Comparison of ENCODE assay signal across 1 cellular context in the genomic region with DNA sequence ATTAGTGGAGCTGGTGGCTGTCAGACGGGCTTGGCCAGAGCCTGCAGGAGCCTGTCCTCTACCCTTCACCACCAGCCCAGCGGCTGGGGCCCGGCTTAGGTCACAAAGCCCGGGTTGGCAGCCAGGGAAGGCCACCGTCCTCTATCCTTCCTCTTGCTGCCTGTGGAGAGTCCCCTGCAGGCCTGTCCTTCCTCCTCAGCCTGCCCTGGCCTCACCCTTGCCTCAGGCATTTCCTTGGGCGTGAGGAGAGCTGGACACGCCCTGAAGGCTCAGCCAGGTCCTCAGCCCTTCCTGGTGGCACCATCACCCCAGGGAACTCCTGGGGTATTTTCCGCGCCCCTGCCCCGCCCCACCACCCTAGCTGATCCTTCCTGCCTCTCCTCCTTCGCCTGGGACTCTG.
TF ChIP-seq lines count a peak whose summit lies in the region.

No MANE protein-coding gene starts in this region.

TF ChIP-seq in H1, 55 proteins besides CTCF, POLR2A, EP300 and RAD21:
- TF ChIP-seq ZNF274 (IDR thresholded peaks at IDR 0.05; ENCODE audit: borderline replicate concordance, extremely low read depth, low read length) (no peak), NANOG (IDR thresholded peaks at IDR 0.05; ENCODE audit: insufficient read depth, low read depth, low read length, poor library complexity, severe bottlenecking) (no peak), YY1 (IDR thresholded peaks at IDR 0.05; ENCODE audit: low read depth, low read length) (no peak), BACH1 (IDR thresholded peaks at IDR 0.05; ENCODE audit: low read length) (no peak), NRF1 (IDR thresholded peaks at IDR 0.05; ENCODE audit: low read depth, low read length) (no peak)
- TF ChIP-seq, protein P1, sequence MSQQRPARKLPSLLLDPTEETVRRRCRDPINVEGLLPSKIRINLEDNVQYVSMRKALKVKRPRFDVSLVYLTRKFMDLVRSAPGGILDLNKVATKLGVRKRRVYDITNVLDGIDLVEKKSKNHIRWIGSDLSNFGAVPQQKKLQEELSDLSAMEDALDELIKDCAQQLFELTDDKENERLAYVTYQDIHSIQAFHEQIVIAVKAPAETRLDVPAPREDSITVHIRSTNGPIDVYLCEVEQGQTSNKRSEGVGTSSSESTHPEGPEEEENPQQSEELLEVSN (IDR thresholded peaks at IDR 0.05): no peak
